In genomic region chr16:66357523-66357928, GRCh38 we compare ENCODE assay signal across 8 cellular contexts. TPM values are rescaled to one million over a fixed set of nuclear protein-coding genes. Genes with fewer than 3 reads are reported as not detected.
A peak's percentile ranks its signal among the peaks of the same experiment; 100 is the strongest.
DNase-seq lines count a peak whose midpoint lies in the region; ATAC-seq and TF ChIP-seq lines count a peak whose summit lies in the region.

No MANE protein-coding gene starts in this region.

- TF ChIP-seq CTCF in brain microvascular endothelial cell (IDR thresholded peaks at IDR 0.05; ENCODE audit: low read depth, low read length, missing control alignments) (peak; percentile 78), testis (IDR thresholded peaks at IDR 0.05) (peak; percentile 52 to 82 (median 73))

- H3K9me3 ChIP-seq in HAP-1 = no peaks in the 10 kb centered on the region
- no peaks in the 10 kb centered on the region for H3K9me3 ChIP-seq in testis

- in situ Hi-C loops in HAP-1 (cut with MboI; ENCODE audit: low sequenced_read_pairs) (no loop called here), brain microvascular endothelial cell (cut with HindIII; ENCODE audit: low pct_ligation_motif_present, low sequenced_read_pairs) (no loop called here)

- H3K27me3 ChIP-seq in HAP-1 (ENCODE audit: low read depth) (peaks cover 32% of the 10 kb centered on the region), brain microvascular endothelial cell (replicated peaks) (peaks cover 8% of the 10 kb centered on the region), testis (no peaks in the 10 kb centered on the region)

- H3K4me3 ChIP-seq in HAP-1 = no peak overlapping the region
- H3K4me3 ChIP-seq in brain microvascular endothelial cell (ENCODE audit: low read depth, low read length) = no peak overlapping the region
- H3K4me3 ChIP-seq in testis = no peak overlapping the region

- H3K4me1 ChIP-seq in HAP-1 = no peaks in the 10 kb centered on the region
- no peaks in the 10 kb centered on the region for H3K4me1 ChIP-seq in testis

- intact Hi-C loops in testis (cut with DNase I; ENCODE audit: low total_unique reads) = no loop called here

- 15 to 16% methylated on average over 5 of the region's 5 CpGs for WGBS in testis, 2 donors

- no peak for ATAC-seq in HG03108 (IDR thresholded peaks at IDR 0.05; ENCODE audit: unreplicated experiment)
- no peak for ATAC-seq in GM19351 (IDR thresholded peaks at IDR 0.05; ENCODE audit: unreplicated experiment)

- no peak for TF ChIP-seq POLR2A in testis (IDR thresholded peaks at IDR 0.05)

- peak; percentile 54 for DNase-seq in DMS 273 treated with DMSO at 0.1 percent for 48 hours (lab: John Stamatoyannopoulos, UW)
- DNase-seq in HAP-1 (ENCODE audit: low spot score in 2 of 2) = peak; percentile 54 to 72
- DNase-seq in NOMO-1 treated with DMSO at 0.1 percent for 48 hours (lab: John Stamatoyannopoulos, UW; ENCODE audit: unreplicated experiment) = peak; percentile 2
- peak; percentile 83 for DNase-seq in brain microvascular endothelial cell
- peak; percentile 77 for DNase-seq in iris pigment epithelial cell (ENCODE audit: low read depth)
- peak; percentile 76 for DNase-seq in testis

- no peaks in the 10 kb centered on the region for H3K36me3 ChIP-seq in HAP-1 (replicated peaks)
- H3K36me3 ChIP-seq in brain microvascular endothelial cell (replicated peaks) = no peaks in the 10 kb centered on the region
- no peaks in the 10 kb centered on the region for H3K36me3 ChIP-seq in testis (ENCODE audit: low read depth, missing control alignments)

- no peak overlapping the region for H3K27ac ChIP-seq in brain microvascular endothelial cell
- H3K27ac ChIP-seq in testis = no peak overlapping the region

RNA-seq across cellular contexts. Expression of gene CDH5, which starts 9.0 kb away (rescaled TPM):
- 10 to 100 TPM; 22.1 to 40.6 TPM for total RNA-seq in testis
- polyA plus RNA-seq in testis (ENCODE audit: insufficient read depth, low read depth, low replicate concordance) = 23.8 TPM

Comparison
In these comparisons a context has a peak if more than half of its experiments do, and no peak if none do; other contexts are left out.
1. DNase-seq: peak in every context shown above with its lines; median percentile 83 in brain microvascular endothelial cell; 77 in iris pigment epithelial cell; 76 in testis; 63 in HAP-1; 54 in DMS 273 treated with DMSO at 0.1 percent for 48 hours; 2 in NOMO-1 treated with DMSO at 0.1 percent for 48 hours.